ENCODE assay signal across 8 cellular contexts in the genomic region with DNA sequence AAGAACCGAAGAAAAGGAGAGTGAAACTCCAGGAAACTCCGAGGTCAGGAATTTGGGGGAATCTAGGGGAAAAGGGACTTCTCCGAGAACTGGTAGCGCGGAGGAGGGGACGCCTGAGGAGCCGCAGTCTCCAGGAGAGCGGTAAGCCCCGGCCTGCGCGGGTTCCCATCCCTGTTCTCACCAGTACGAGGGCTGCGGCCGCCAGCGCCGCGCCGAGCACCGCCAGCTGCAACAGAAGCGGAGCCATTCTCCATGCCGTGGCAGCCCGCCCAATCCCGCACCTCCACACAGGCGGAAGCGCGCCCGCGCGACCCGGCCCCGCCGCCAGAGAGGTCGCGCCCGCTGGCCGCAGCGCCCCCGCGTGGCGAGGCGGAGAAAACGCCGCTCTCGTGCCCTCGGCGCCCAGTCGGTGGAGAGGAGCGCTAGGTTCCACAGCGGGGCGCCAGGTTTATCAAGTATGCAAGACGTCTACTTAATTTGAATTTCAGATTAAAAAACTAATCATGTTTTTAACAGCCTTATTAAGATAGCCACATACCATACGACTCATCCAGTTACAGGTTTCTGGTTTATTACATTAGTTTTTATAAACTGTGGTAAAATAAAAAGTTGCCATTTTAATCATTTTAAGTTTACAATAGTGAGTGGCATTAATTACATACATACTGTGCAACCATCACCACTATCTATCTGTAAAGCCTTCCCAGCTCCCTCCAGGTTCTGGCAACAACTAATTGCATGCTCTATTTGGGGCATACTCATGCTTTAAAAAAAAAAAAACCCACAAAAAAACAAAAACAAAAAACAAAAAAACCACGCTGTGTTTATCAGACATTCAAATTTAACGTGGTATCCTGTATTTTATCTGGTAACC. TPM values are rescaled to one million over a fixed set of nuclear protein-coding genes. Genes with fewer than 3 reads are reported as not detected.
A peak's percentile ranks its signal among the peaks of the same experiment; 100 is the strongest.
DNase-seq lines count a peak whose midpoint lies in the region; TF ChIP-seq lines count a peak whose summit lies in the region.

A gene with protein sequence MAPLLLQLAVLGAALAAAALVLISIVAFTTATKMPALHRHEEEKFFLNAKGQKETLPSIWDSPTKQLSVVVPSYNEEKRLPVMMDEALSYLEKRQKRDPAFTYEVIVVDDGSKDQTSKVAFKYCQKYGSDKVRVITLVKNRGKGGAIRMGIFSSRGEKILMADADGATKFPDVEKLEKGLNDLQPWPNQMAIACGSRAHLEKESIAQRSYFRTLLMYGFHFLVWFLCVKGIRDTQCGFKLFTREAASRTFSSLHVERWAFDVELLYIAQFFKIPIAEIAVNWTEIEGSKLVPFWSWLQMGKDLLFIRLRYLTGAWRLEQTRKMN (minus strand): TSS at position 287 of the 874 bp plus-strand sequence. CDS start 40 bp downstream, at position 247.

- peak within 1 kb of the TSS; percentile 89 to 100 for H3K23ac ChIP-seq in mesenchymal stem cell (ENCODE audit: low read length in 2 of 2)

- peak within 1 kb of the TSS; percentile 37 for H2AK5ac ChIP-seq in mesenchymal stem cell (ENCODE audit: low read length, severe bottlenecking)

- H2BK15ac ChIP-seq in mesenchymal stem cell (ENCODE audit: low read depth, poor library complexity, severe bottlenecking), result no peak within 1 kb of the TSS

- H3K9ac ChIP-seq in mesenchymal stem cell (ENCODE audit: low read length), result peak within 1 kb of the TSS; percentile 98

- TF ChIP-seq CTCF in GM20000 (IDR thresholded peaks at IDR 0.05; ENCODE audit: extremely low read depth, missing control alignments), result peak; percentile 97

- peak within 1 kb of the TSS; percentile 23 to 94 for H3K18ac ChIP-seq in mesenchymal stem cell (ENCODE audit: low read depth in 1 of 2, low read length in 2 of 2)

- H3K27me3 ChIP-seq in effector memory CD4-positive, alpha-beta T cell (replicated peaks; ENCODE audit: control insufficient read depth, insufficient read depth, low read length, poor library complexity, severe bottlenecking), result no peaks in the 10 kb centered on the region
- no peaks in the 10 kb centered on the region for H3K27me3 ChIP-seq in mesenchymal stem cell (ENCODE audit: control insufficient read depth in 1 of 2, insufficient read depth in 1 of 2, low read length in 2 of 2)

- peak within 1 kb of the TSS; percentile 86 for H4K91ac ChIP-seq in mesenchymal stem cell (ENCODE audit: low read length)

- H2AFZ ChIP-seq in mesenchymal stem cell (ENCODE audit: low read depth, low read length), result peak within 1 kb of the TSS; percentile 94

- peaks cover 4% of the 10 kb centered on the region for H3K4me1 ChIP-seq in effector memory CD4-positive, alpha-beta T cell (ENCODE audit: control insufficient read depth, insufficient read depth, low read length, poor library complexity, severe bottlenecking)
- no peaks in the 10 kb centered on the region for H3K4me1 ChIP-seq in mesenchymal stem cell (ENCODE audit: control insufficient read depth, insufficient read depth, low read depth, low read length)

- WGBS in mesenchymal stem cell, result under 1% methylated on average over 49 of the region's 54 CpGs

- H3K36me3 ChIP-seq in effector memory CD4-positive, alpha-beta T cell (ENCODE audit: control insufficient read depth, insufficient read depth, low read length), result peaks cover 22% of the 10 kb centered on the region
- peaks cover 8 to 28% of the 10 kb centered on the region in 2 experiments for H3K36me3 ChIP-seq in mesenchymal stem cell (ENCODE audit: control insufficient read depth in 1 of 2, insufficient read depth in 2 of 2, low read depth in 1 of 2, low read length in 2 of 2)

- no peak within 1 kb of the TSS for H2BK120ac ChIP-seq in mesenchymal stem cell (ENCODE audit: low read depth, low read length)

- H3K79me1 ChIP-seq in mesenchymal stem cell (replicated peaks; ENCODE audit: low read length, poor library complexity, severe bottlenecking), result peaks cover 14% of the 10 kb centered on the region

- peak within 1 kb of the TSS; percentile 97 for H3K27ac ChIP-seq in effector memory CD4-positive, alpha-beta T cell (ENCODE audit: insufficient read depth, low read length, poor library complexity, severe bottlenecking)
- peak within 1 kb of the TSS; percentile 99 for H3K27ac ChIP-seq in mesenchymal stem cell (ENCODE audit: low read length, poor library complexity, severe bottlenecking)

- peak within 1 kb of the TSS; percentile 81 for H3K4me3 ChIP-seq in effector memory CD4-positive, alpha-beta T cell (ENCODE audit: insufficient read depth, low read depth, low read length, poor library complexity, severe bottlenecking)
- peak within 1 kb of the TSS; percentile 84 to 94 for H3K4me3 ChIP-seq in mesenchymal stem cell (ENCODE audit: insufficient read depth in 1 of 2, low read depth in 1 of 2, low read length in 2 of 2)

- peak within 1 kb of the TSS; percentile 70 for H2BK5ac ChIP-seq in mesenchymal stem cell (ENCODE audit: low read depth, low read length, poor library complexity, severe bottlenecking)

- H3K4me2 ChIP-seq in mesenchymal stem cell (ENCODE audit: low read length, poor library complexity, severe bottlenecking), result peak within 1 kb of the TSS; percentile 99

- peak within 1 kb of the TSS; percentile 75 for H4K8ac ChIP-seq in mesenchymal stem cell (ENCODE audit: low read length)

- peak within 1 kb of the TSS; percentile 81 to 99 for H3K4ac ChIP-seq in mesenchymal stem cell (ENCODE audit: low read depth in 1 of 2, low read length in 2 of 2)

- no peak within 1 kb of the TSS for H2BK12ac ChIP-seq in mesenchymal stem cell (ENCODE audit: low read length in 2 of 2)

- H3K14ac ChIP-seq in mesenchymal stem cell (ENCODE audit: low read length in 2 of 2), result peak within 1 kb of the TSS in 1 of 2 experiments; percentile 99

- no peaks in the 10 kb centered on the region for H3K9me3 ChIP-seq in effector memory CD4-positive, alpha-beta T cell (ENCODE audit: control insufficient read depth, low read length)
- H3K9me3 ChIP-seq in mesenchymal stem cell (ENCODE audit: control insufficient read depth, low read length), result no peaks in the 10 kb centered on the region

- DNase-seq in COR-L47 (lab: John Stamatoyannopoulos, UW) (peak; percentile 91), GM20000 (ENCODE audit: low spot score) (peak; percentile 91), HT1080 (ENCODE audit: low read depth) (peak; percentile 87), NOMO-1 treated with DMSO at 0.1 percent for 48 hours (lab: John Stamatoyannopoulos, UW; ENCODE audit: unreplicated experiment) (peak; percentile 81), mesenchymal stem cell (peak; percentile 90)
- DNase-seq in activated CD8-positive, alpha-beta memory T cell treated with anti-CD3 and anti-CD28 coated beads for 4 hours (ENCODE audit: low read depth in 2 of 2), result peak; percentile 81 to 82
- peak; percentile 90 to 91 (median 90) for DNase-seq in effector memory CD4-positive, alpha-beta T cell
- DNase-seq in stimulated activated CD8-positive, alpha-beta memory T cell treated with anti-CD3 and anti-CD28 coated beads, Interleukin-12 subunit alpha, Interleukin-12 subunit beta, amount 100 ng/mL, for 4 hours (ENCODE audit: low read depth), result peak; percentile 90

RNA-seq across cellular contexts. Expression of the gene that starts here (rescaled TPM):
- 45.4 and 51.5 TPM in 2 replicates for total RNA-seq in HT1080 (2014; rRNA removed; shearing (Covaris generic))
- 39.1 and 42.3 TPM in 2 replicates for polyA plus RNA-seq in HT1080 (2015; cell fraction: cytosol; rRNA removed)
- polyA plus RNA-seq in HT1080 (2015; cell fraction: nucleus; rRNA removed), result 27.5 and 31.9 TPM in 2 replicates
- 47.4 TPM for polyA plus RNA-seq in mesenchymal stem cell (2013, experiment 1 of 2)
- 49.8 TPM for polyA plus RNA-seq in mesenchymal stem cell (2013, experiment 2 of 2)

Comparison
In these comparisons a context has a peak if more than half of its experiments do, and no peak if none do; other contexts are left out.
1. Peak in every context shown above with its lines: DNase-seq, H3K4me3 ChIP-seq and H3K27ac ChIP-seq.